ENCODE assay signal across 9 cellular contexts in genomic region chr17:69434164-69434579, GRCh38. TPM values are rescaled to one million over a fixed set of nuclear protein-coding genes. Genes with fewer than 3 reads are reported as not detected.
DNase-seq lines count a peak whose midpoint lies in the region; ATAC-seq and TF ChIP-seq lines count a peak whose summit lies in the region.
"Had no signal": no experiment of that assay in that cellular context is flagged by ENCODE, and none has a peak within 500 bp of the region (broad histone marks: within the 10 kb centered on the region; RNA-seq: fewer than 3 reads in every experiment).

No MANE protein-coding gene starts in this region.

- H3K9me3 ChIP-seq in BE2C, result no peaks in the 10 kb centered on the region
- H3K9me3 ChIP-seq: thoracic aorta had no signal

- H3K4me1 ChIP-seq in BE2C, result peaks cover 8% of the 10 kb centered on the region; the same call in 1 of the 2 replicates

- peaks cover 10% of the 10 kb centered on the region for H3K4me1 Mint-ChIP-seq in activated T-helper 17 cell treated with anti-CD3 and anti-CD28 coated beads, Interleukin-2, amount 50 U/mL, for 72 hours

- in situ Hi-C loops in astrocyte of the spinal cord (cut with HindIII; ENCODE audit: low sequenced_read_pairs), result no loop called here

- H3K36me3 ChIP-seq in BE2C (no peaks in the 10 kb centered on the region), kidney epithelial cell (ENCODE audit: control insufficient read depth, insufficient read depth, low read length) (no peaks in the 10 kb centered on the region)
- H3K36me3 ChIP-seq: thoracic aorta had no signal

- no peaks in the 10 kb centered on the region for H3K27me3 Mint-ChIP-seq in activated T-helper 17 cell treated with anti-CD3 and anti-CD28 coated beads, Interleukin-2, amount 50 U/mL, for 72 hours

- no peak overlapping the region for H3K4me3 ChIP-seq in BE2C (ENCODE audit: low read depth, low read length)
- H3K4me3 ChIP-seq in astrocyte of the spinal cord (ENCODE audit: low read depth, low read length), result no peak overlapping the region
- no peak overlapping the region for H3K4me3 ChIP-seq in kidney epithelial cell (ENCODE audit: low read depth, low read length)
- H3K4me3 ChIP-seq: thoracic aorta had no signal

- H3K27me3 ChIP-seq in BE2C, result no peaks in the 10 kb centered on the region
- no peaks in the 10 kb centered on the region for H3K27me3 ChIP-seq in kidney epithelial cell (ENCODE audit: control insufficient read depth, insufficient read depth, low read length)

- no peak overlapping the region for H3K4me3 Mint-ChIP-seq in activated T-helper 17 cell treated with anti-CD3 and anti-CD28 coated beads, Interleukin-2, amount 50 U/mL, for 72 hours

- peak; percentile 61 for DNase-seq in BE2C
- peak; percentile 82 for DNase-seq in NCI-H1105 treated with DMSO at 0.1 percent for 48 hours (lab: John Stamatoyannopoulos, UW)
- peak; percentile 32 for DNase-seq in astrocyte of the spinal cord (ENCODE audit: low read depth, low spot score)
- DNase-seq in kidney epithelial cell (ENCODE audit: low read depth), result peak; percentile 67
- DNase-seq in T-helper 1 cell, result no peak
- DNase-seq in T1000 (lab: John Stamatoyannopoulos, UW), result no peak

- no peaks in the 10 kb centered on the region for H3K36me3 Mint-ChIP-seq in activated T-helper 17 cell treated with anti-CD3 and anti-CD28 coated beads, Interleukin-2, amount 50 U/mL, for 72 hours (ENCODE audit: low read depth)

- H3K9me3 Mint-ChIP-seq in activated T-helper 17 cell treated with anti-CD3 and anti-CD28 coated beads, Interleukin-2, amount 50 U/mL, for 72 hours, result peaks cover 3% of the 10 kb centered on the region

- ATAC-seq in HG03108 (IDR thresholded peaks at IDR 0.05; ENCODE audit: unreplicated experiment), result no peak
- no peak for ATAC-seq in activated T-helper 17 cell treated with anti-CD3 and anti-CD28 coated beads, Interleukin-2, amount 50 U/mL, for 72 hours (replicated peaks)

- TF ChIP-seq CTCF in BE2C (IDR thresholded peaks at IDR 0.05; ENCODE audit: low read depth, low read length), result no peak
- no peak for TF ChIP-seq CTCF in astrocyte of the spinal cord (IDR thresholded peaks at IDR 0.05; ENCODE audit: low read depth, low read length)
- TF ChIP-seq CTCF in kidney epithelial cell (IDR thresholded peaks at IDR 0.05; ENCODE audit: insufficient read depth, low read length, poor library complexity, severe bottlenecking), result no peak

- H3K27ac Mint-ChIP-seq in activated T-helper 17 cell treated with anti-CD3 and anti-CD28 coated beads, Interleukin-2, amount 50 U/mL, for 72 hours, result no peak overlapping the region

RNA-seq across cellular contexts. Expression of gene MAP2K6, which starts 19.7 kb away (rescaled TPM):
- polyA plus RNA-seq in BE2C (2012; ENCODE audit: insufficient read depth, insufficient read length, low read depth), result 1.7 TPM
- total RNA-seq in kidney epithelial cell, result 1.9 and 2.2 TPM in 2 replicates
- 1 to 10 TPM; 2.4 to 3.9 TPM for total RNA-seq in activated T-helper 17 cell treated with anti-CD3 and anti-CD28 coated beads, Interleukin-2, amount 50 U/mL, for 72 hours

Comparison
In these comparisons a context has a peak if more than half of its experiments do, and no peak if none do; other contexts are left out.
1. DNase-seq: peak in BE2C (single experiment), NCI-H1105 treated with DMSO at 0.1 percent for 48 hours (single experiment), astrocyte of the spinal cord (single experiment) and kidney epithelial cell (single experiment); none in T-helper 1 cell (0 of 5) and T1000 (single experiment).